Comparison of ENCODE assay signal across 22 cellular contexts in the genomic region with DNA sequence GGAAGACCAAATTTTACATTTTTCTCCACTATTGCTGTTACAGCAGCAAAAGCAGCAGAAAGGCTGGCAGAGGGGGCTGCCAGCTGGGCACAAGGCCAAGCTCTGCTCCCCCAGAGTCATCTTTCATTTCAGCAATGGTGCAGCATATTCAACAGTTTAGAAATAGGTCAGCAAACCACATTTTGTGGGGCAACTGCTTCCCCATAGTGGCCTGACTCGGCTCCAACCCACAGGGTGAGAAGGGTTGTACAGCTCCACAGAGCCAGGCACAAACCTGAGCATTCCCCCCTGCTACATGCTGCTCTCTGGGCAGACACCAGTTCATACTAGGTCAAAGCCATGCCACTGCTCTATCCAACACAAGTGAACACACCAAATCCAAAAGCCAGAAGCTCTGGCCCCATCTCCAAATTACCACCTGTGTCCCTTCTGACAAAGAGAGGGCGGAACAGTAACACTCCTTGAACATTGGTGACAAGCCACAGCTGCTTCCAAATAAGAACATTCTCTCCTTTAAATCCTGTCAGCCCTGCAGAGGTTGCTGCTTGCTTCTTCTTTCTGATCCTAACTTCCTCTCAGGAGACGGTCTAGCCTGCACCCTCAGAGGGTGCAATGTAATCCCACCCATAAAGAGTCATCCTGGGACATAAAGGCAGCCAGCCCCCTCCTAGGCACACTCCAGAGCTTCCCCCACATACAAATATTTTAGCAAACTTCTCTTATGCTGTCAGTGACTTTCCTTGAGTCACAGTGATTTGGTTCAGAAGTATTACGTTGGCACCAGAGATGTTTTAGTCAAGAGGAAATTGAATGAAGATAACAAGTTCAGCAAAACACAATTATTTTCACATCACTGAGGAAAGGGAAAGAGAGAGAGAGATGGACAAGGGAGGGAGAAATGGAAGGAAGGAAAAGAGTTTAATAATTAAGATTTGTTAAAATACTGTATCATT. TPM values are rescaled to one million over a fixed set of nuclear protein-coding genes. Genes with fewer than 3 reads are reported as not detected.
A peak's percentile ranks its signal among the peaks of the same experiment; 100 is the strongest.
DNase-seq lines count a peak whose midpoint lies in the region; ATAC-seq, FAIRE-seq and TF ChIP-seq lines count a peak whose summit lies in the region.
"Had no signal": no experiment of that assay in that cellular context is flagged by ENCODE, and none has a peak within 500 bp of the region (broad histone marks: within the 10 kb centered on the region; RNA-seq: fewer than 3 reads in every experiment).

No MANE protein-coding gene starts in this region.

- peaks cover 31% of the 10 kb centered on the region for H3K36me3 Mint-ChIP-seq in activated CD4-positive, alpha-beta memory T cell treated with anti-CD3 and anti-CD28 coated beads for 36 hours
- H3K36me3 Mint-ChIP-seq in naive thymus-derived CD8-positive, alpha-beta T cell, result peaks cover 4 to 69% (median 28%) of the 10 kb centered on the region in 3 donors

- TF ChIP-seq CTCF in KMS-11 (conservative IDR thresholded peaks at IDR 0.05; ENCODE audit: low read depth, low read length), result no peak

- H3K79me2 ChIP-seq in KMS-11 (ENCODE audit: insufficient read depth, low read depth), result no peaks in the 10 kb centered on the region

- peaks cover 19% of the 10 kb centered on the region for H3K4me1 Mint-ChIP-seq in activated CD4-positive, alpha-beta memory T cell treated with anti-CD3 and anti-CD28 coated beads for 36 hours (ENCODE audit: low read depth)
- H3K4me1 Mint-ChIP-seq in naive thymus-derived CD8-positive, alpha-beta T cell, result peaks cover 0 to 2% (median 0%) of the 10 kb centered on the region in 4 donors

- no peak overlapping the region for H2AFZ ChIP-seq in KMS-11 (ENCODE audit: low read depth)
- H2AFZ ChIP-seq: PC-9 had no signal

- no peaks in the 10 kb centered on the region for H3K27me3 ChIP-seq in KMS-11 (ENCODE audit: insufficient read depth, low read depth)

- no peak for FAIRE-seq in frontal cortex (lab: Jason Lieb, UNC)
- FAIRE-seq: A204.1, colon, GM18507 had no signal

- 0 out of 2 replicates have a peak overlapping the region, but pooled peaks have one; percentile 1 for H3K4me2 ChIP-seq in KMS-11
- H3K4me2 ChIP-seq: PC-9, SK-N-SH had no signal

- no peak overlapping the region for H3K27ac ChIP-seq in KMS-11
- H3K27ac ChIP-seq: PC-9 had no signal

- peak overlapping the region; percentile 16 for H3K27ac Mint-ChIP-seq in activated CD4-positive, alpha-beta memory T cell treated with anti-CD3 and anti-CD28 coated beads for 36 hours
- H3K27ac Mint-ChIP-seq in naive thymus-derived CD8-positive, alpha-beta T cell, result no peak overlapping the region
- H3K27ac Mint-ChIP-seq: CD4-positive, alpha-beta T cell had no signal

- H3K9me3 Mint-ChIP-seq in activated CD4-positive, alpha-beta memory T cell treated with anti-CD3 and anti-CD28 coated beads for 36 hours, result no peaks in the 10 kb centered on the region
- no peaks in the 10 kb centered on the region for H3K9me3 Mint-ChIP-seq in naive thymus-derived CD8-positive, alpha-beta T cell
- H3K9me3 Mint-ChIP-seq: CD4-positive, alpha-beta T cell; neural crest cell had no signal

- H3K27me3 Mint-ChIP-seq in activated CD4-positive, alpha-beta memory T cell treated with anti-CD3 and anti-CD28 coated beads for 36 hours, result no peaks in the 10 kb centered on the region
- H3K27me3 Mint-ChIP-seq in naive thymus-derived CD8-positive, alpha-beta T cell, result no peaks in the 10 kb centered on the region
- H3K27me3 Mint-ChIP-seq: CD4-positive, alpha-beta T cell had no signal

- no peak overlapping the region for H3K4me3 Mint-ChIP-seq in activated CD4-positive, alpha-beta memory T cell treated with anti-CD3 and anti-CD28 coated beads for 36 hours
- no peak overlapping the region for H3K4me3 Mint-ChIP-seq in naive thymus-derived CD8-positive, alpha-beta T cell
- H3K4me3 Mint-ChIP-seq: CD4-positive, alpha-beta T cell; neural crest cell had no signal

- H3K36me3 ChIP-seq in KMS-11 (ENCODE audit: insufficient read depth), result no peaks in the 10 kb centered on the region

- no peak overlapping the region for H3K9ac ChIP-seq in KMS-11
- H3K9ac ChIP-seq: SK-N-SH had no signal

- POLR2A ChIA-PET in activated CD4-positive, alpha-beta memory T cell treated with anti-CD3 and anti-CD28 coated beads for 36 hours (lab: Charles Lee), result no interaction called here
- POLR2A ChIA-PET in naive thymus-derived CD8-positive, alpha-beta T cell (lab: Charles Lee), result interaction anchor here (0.5 kb wide), 1 partner anchor 10 kb away, joined by 6 read pairs; no protein-coding TSS in a partner anchor

- DNase-seq in SKM-1 treated with dmso at 0.1 percent for 144 hours (lab: John Stamatoyannopoulos, UW; ENCODE audit: unreplicated experiment) (peak; percentile 6), SKM-1 (lab: John Stamatoyannopoulos, UW; ENCODE audit: unreplicated experiment) (no peak), sciatic nerve (ENCODE audit: low spot score) (peak; percentile 45), frontal cortex (ENCODE audit: low spot score in 2 of 2) (no peak), NCI-H345 treated with DMSO at 0.1 percent for 48 hours (lab: John Stamatoyannopoulos, UW; ENCODE audit: unreplicated experiment) (no peak)
- peak; percentile 39 for DNase-seq in activated CD4-positive, alpha-beta memory T cell treated with anti-CD3 and anti-CD28 coated beads for 36 hours
- DNase-seq in naive thymus-derived CD8-positive, alpha-beta T cell, result no peak
- DNase-seq: activated effector memory CD4-positive, alpha-beta T cell treated with Interleukin-2 at 50 U/mL for 16 hours; CD4-positive, alpha-beta T cell; foreskin melanocyte; GOT3; mesendoderm; NCI-H524; PC-9; SK-N-SH; stimulated activated CD4-positive, alpha-beta T cell treated with anti-CD3 and anti-CD28 coated beads, Interleukin-15, amount 100 ng/mL, for 24 hours; stimulated activated naive CD4-positive, alpha-beta T cell treated with Interleukin-2 at 50 U/mL for 16 hours had no signal

- intact Hi-C loops in activated CD4-positive, alpha-beta memory T cell treated with anti-CD3 and anti-CD28 coated beads for 36 hours (cut with micrococcal nuclease), result no loop called here
- intact Hi-C loops in sciatic nerve (cut with DNase I), result no loop called here

- H4K20me1 ChIP-seq in KMS-11 (ENCODE audit: insufficient read depth), result no peaks in the 10 kb centered on the region

- peaks cover 10% of the 10 kb centered on the region for H3K4me1 ChIP-seq in KMS-11 (ENCODE audit: low read depth, poor library complexity, severe bottlenecking)

- no peak for ATAC-seq in sciatic nerve
- no peak for ATAC-seq in naive thymus-derived CD8-positive, alpha-beta T cell

- no peak overlapping the region for H3K4me3 ChIP-seq in KMS-11 (IDR thresholded peaks at IDR 0.05; ENCODE audit: insufficient read depth, low read depth, low read length)
- H3K4me3 ChIP-seq: PC-9 had no signal

- CTCF ChIA-PET in activated CD4-positive, alpha-beta memory T cell treated with anti-CD3 and anti-CD28 coated beads for 36 hours (lab: Charles Lee), result interaction anchor here (1.7 to 3.2 kb wide), 4 partner anchors 10 to 187 kb away, joined by 4 to 15 read pairs (median 10); no protein-coding TSS in a partner anchor

RNA-seq across cellular contexts. Expression of gene SLIT1, which starts 39.0 kb away (rescaled TPM):
- under 1 TPM; 0.63 to 0.71 TPM for total RNA-seq in activated CD4-positive, alpha-beta memory T cell treated with anti-CD3 and anti-CD28 coated beads for 36 hours
- 3.1 TPM for total RNA-seq in sciatic nerve
- total RNA-seq in frontal cortex, result 48.9 TPM
- total RNA-seq in naive thymus-derived CD8-positive, alpha-beta T cell, result under 1 TPM; 0.11 to 0.26 TPM
- polyA plus RNA-seq in naive thymus-derived CD8-positive, alpha-beta T cell, result under 1 TPM in 1 of 3 donors, not detected in 2; 0.05 TPM
- total RNA-seq: PC-9 had no signal

Comparison
In these comparisons a context has a peak if more than half of its experiments do, and no peak if none do; other contexts are left out.
1. DNase-seq: peak in SKM-1 treated with dmso at 0.1 percent for 144 hours (single experiment), activated CD4-positive, alpha-beta memory T cell treated with anti-CD3 and anti-CD28 coated beads for 36 hours (single experiment) and sciatic nerve (single experiment); none in SKM-1 (single experiment), frontal cortex (0 of 2), NCI-H345 treated with DMSO at 0.1 percent for 48 hours (single experiment) and naive thymus-derived CD8-positive, alpha-beta T cell (0 of 10).
2. RNA of gene SLIT1, which starts 39.0 kb away (total RNA-seq): 48.9 TPM in frontal cortex (single experiment); 3.1 TPM in sciatic nerve (single experiment), 0.63 to 0.71 TPM in activated CD4-positive, alpha-beta memory T cell treated with anti-CD3 and anti-CD28 coated beads for 36 hours and 0.11 to 0.26 TPM in naive thymus-derived CD8-positive, alpha-beta T cell; every median in the first group is over 10 times any median in the second.